In the genomic region with DNA sequence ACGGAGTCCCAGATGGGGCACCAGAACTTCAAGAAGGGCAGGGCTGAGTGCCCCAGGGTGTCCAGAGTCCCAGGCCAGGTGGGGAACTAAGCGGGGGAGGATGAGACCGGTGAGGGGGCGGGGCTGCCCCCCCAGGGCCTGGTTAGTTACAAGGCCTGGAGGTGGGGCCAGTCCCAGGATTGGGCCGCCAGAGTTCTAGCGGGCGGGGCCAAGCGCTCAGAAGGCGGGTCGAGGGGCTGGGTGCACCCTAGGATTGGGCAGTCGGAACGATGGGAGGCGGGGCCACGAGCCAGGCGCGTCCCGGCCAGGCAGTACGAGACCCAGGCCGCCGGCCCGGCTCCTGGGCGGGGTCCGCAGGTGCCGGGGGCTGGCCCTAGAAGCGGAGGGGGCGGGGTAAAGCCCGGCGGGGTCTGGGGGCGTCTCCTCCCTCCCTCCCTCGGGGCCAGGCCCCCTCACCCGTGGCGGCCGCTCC, we compare ENCODE assay signal across 8 cellular contexts. TPM values are rescaled to one million over a fixed set of nuclear protein-coding genes. Genes with fewer than 3 reads are reported as not detected.
DNase-seq lines count a peak whose midpoint lies in the region; ATAC-seq and TF ChIP-seq lines count a peak whose summit lies in the region.

No MANE protein-coding gene starts in this region.

- DNase-seq in GM06990 (ENCODE audit: extremely low read depth, insufficient read length) = peak; percentile 97
- DNase-seq in NCI-H1092 (lab: John Stamatoyannopoulos, UW) = peak; percentile 92
- peak; percentile 91 to 99 (median 97) for DNase-seq in head of caudate nucleus
- DNase-seq in osteocyte (ENCODE audit: extremely low spot score, unreplicated experiment) = peak; percentile 98

- H3K4me3 Mint-ChIP-seq in activated naive CD8-positive, alpha-beta T cell = peak overlapping the region; percentile 82
- peak overlapping the region; percentile 74 for H3K4me3 Mint-ChIP-seq in osteocyte (ENCODE audit: unreplicated experiment)

- ATAC-seq in HG02623 (IDR thresholded peaks at IDR 0.05; ENCODE audit: unreplicated experiment) (peak; percentile 86), SK-N-SH treated with all-trans-retinoic acid at 6 μM for 48 hours (peak; percentile 97)

- peak overlapping the region; percentile 97 for H3K27ac ChIP-seq in thymus (ENCODE audit: low read depth)

- peaks cover 5% of the 10 kb centered on the region for H3K4me1 ChIP-seq in thymus (ENCODE audit: control insufficient read depth, insufficient read depth, low read length)

- intact Hi-C loops in head of caudate nucleus (cut with DNase I) = loop anchor here (5.0 kb wide), 1 partner anchor 52 kb away; a partner anchor contains a TSS

- peak overlapping the region; percentile 83 for H3K4me3 ChIP-seq in GM06990 (replicated peaks; ENCODE audit: low read depth, low read length)
- peak overlapping the region; percentile 95 for H3K4me3 ChIP-seq in thymus (ENCODE audit: low read length)

- H3K9me3 ChIP-seq in thymus (ENCODE audit: control insufficient read depth) = no peaks in the 10 kb centered on the region

- peaks cover 3% of the 10 kb centered on the region for H3K36me3 ChIP-seq in GM06990 (ENCODE audit: control insufficient read depth, insufficient read depth, low read length)
- H3K36me3 ChIP-seq in thymus (ENCODE audit: control insufficient read depth, insufficient read depth) = peaks cover 3% of the 10 kb centered on the region

- H3K27ac Mint-ChIP-seq in activated naive CD8-positive, alpha-beta T cell = peak overlapping the region; percentile 64
- H3K27ac Mint-ChIP-seq in osteocyte (ENCODE audit: unreplicated experiment) = peak overlapping the region; percentile 91

- H3K9me3 Mint-ChIP-seq in activated naive CD8-positive, alpha-beta T cell (ENCODE audit: low read depth) = no peaks in the 10 kb centered on the region
- H3K9me3 Mint-ChIP-seq in osteocyte (ENCODE audit: unreplicated experiment) = no peaks in the 10 kb centered on the region

- peaks cover 16% of the 10 kb centered on the region for H3K4me1 Mint-ChIP-seq in activated naive CD8-positive, alpha-beta T cell (ENCODE audit: low read depth)
- H3K4me1 Mint-ChIP-seq in osteocyte (ENCODE audit: unreplicated experiment) = peaks cover 19% of the 10 kb centered on the region

- 1% methylated on average over 33 of the region's 33 CpGs for WGBS in thymus

- H3K36me3 Mint-ChIP-seq in activated naive CD8-positive, alpha-beta T cell = no peaks in the 10 kb centered on the region
- peaks cover 4% of the 10 kb centered on the region for H3K36me3 Mint-ChIP-seq in osteocyte (ENCODE audit: unreplicated experiment)

- no peaks in the 10 kb centered on the region for H3K27me3 Mint-ChIP-seq in activated naive CD8-positive, alpha-beta T cell
- H3K27me3 Mint-ChIP-seq in osteocyte (ENCODE audit: unreplicated experiment) = no peaks in the 10 kb centered on the region

- no peak for TF ChIP-seq CTCF in GM06990 (IDR thresholded peaks at IDR 0.05; ENCODE audit: insufficient read depth, low read length, poor library complexity, severe bottlenecking)
- no peak for TF ChIP-seq CTCF in osteocyte (IDR thresholded peaks at IDR 0.05)

- H3K27me3 ChIP-seq in GM06990 (replicated peaks; ENCODE audit: control insufficient read depth, insufficient read depth, low read length) (no peaks in the 10 kb centered on the region), thymus (ENCODE audit: control insufficient read depth, insufficient read depth) (no peaks in the 10 kb centered on the region)

TF ChIP-seq in SK-N-SH treated with all-trans-retinoic acid at 6 μM for 48 hours, 23 proteins besides CTCF, POLR2A, EP300 and RAD21:
- TF ChIP-seq, protein P1, sequence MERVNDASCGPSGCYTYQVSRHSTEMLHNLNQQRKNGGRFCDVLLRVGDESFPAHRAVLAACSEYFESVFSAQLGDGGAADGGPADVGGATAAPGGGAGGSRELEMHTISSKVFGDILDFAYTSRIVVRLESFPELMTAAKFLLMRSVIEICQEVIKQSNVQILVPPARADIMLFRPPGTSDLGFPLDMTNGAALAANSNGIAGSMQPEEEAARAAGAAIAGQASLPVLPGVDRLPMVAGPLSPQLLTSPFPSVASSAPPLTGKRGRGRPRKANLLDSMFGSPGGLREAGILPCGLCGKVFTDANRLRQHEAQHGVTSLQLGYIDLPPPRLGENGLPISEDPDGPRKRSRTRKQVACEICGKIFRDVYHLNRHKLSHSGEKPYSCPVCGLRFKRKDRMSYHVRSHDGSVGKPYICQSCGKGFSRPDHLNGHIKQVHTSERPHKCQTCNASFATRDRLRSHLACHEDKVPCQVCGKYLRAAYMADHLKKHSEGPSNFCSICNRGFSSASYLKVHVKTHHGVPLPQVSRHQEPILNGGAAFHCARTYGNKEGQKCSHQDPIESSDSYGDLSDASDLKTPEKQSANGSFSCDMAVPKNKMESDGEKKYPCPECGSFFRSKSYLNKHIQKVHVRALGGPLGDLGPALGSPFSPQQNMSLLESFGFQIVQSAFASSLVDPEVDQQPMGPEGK (CRISPR knock-in tag; IDR thresholded peaks at IDR 0.05; ENCODE audit: borderline replicate concordance) = peak; percentile 41; the same call in 1 of the 2 replicates
- TF ChIP-seq, protein P2, sequence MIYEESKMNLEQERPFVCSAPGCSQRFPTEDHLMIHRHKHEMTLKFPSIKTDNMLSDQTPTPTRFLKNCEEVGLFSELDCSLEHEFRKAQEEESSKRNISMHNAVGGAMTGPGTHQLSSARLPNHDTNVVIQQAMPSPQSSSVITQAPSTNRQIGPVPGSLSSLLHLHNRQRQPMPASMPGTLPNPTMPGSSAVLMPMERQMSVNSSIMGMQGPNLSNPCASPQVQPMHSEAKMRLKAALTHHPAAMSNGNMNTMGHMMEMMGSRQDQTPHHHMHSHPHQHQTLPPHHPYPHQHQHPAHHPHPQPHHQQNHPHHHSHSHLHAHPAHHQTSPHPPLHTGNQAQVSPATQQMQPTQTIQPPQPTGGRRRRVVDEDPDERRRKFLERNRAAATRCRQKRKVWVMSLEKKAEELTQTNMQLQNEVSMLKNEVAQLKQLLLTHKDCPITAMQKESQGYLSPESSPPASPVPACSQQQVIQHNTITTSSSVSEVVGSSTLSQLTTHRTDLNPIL (CRISPR knock-in tag; IDR thresholded peaks at IDR 0.05; ENCODE audit: low read depth) = no peak
- TF ChIP-seq PPARA (CRISPR knock-in tag; IDR thresholded peaks at IDR 0.05; ENCODE audit: borderline replicate concordance) = no peak

RNA-seq across cellular contexts. Expression of a gene that starts 0.6 kb away (rescaled TPM):
- total RNA-seq in osteocyte = 10.3 and 15.1 TPM in 2 replicates
- 14.1 TPM for polyA plus RNA-seq in thymus

RNA-seq across cellular contexts. Expression of a gene that starts 23.9 kb away (rescaled TPM):
- total RNA-seq in osteocyte = 28.9 and 30.0 TPM in 2 replicates
- polyA plus RNA-seq in thymus = 31.0 TPM

RNA-seq across cellular contexts. Expression of a gene that starts 24.2 kb away (rescaled TPM):
- total RNA-seq in osteocyte = not detected in 2 replicates
- 0.05 TPM for polyA plus RNA-seq in thymus

RNA-seq across cellular contexts. Expression of a gene that starts 33.6 kb away (rescaled TPM):
- total RNA-seq in osteocyte = 8.1 and 9.9 TPM in 2 replicates
- 51.8 TPM for polyA plus RNA-seq in thymus

RNA-seq across cellular contexts. Expression of a gene that starts 54.0 kb away (rescaled TPM):
- 49.2 and 49.9 TPM in 2 replicates for total RNA-seq in osteocyte
- polyA plus RNA-seq in thymus = 62.4 TPM

Comparison
In these comparisons a context has a peak if more than half of its experiments do, and no peak if none do; other contexts are left out.
1. Peak in every context shown above with its lines: DNase-seq, ATAC-seq, H3K4me3 ChIP-seq and H3K27ac ChIP-seq.